Comparison of ENCODE assay signal across 1 cellular context in the genomic region with DNA sequence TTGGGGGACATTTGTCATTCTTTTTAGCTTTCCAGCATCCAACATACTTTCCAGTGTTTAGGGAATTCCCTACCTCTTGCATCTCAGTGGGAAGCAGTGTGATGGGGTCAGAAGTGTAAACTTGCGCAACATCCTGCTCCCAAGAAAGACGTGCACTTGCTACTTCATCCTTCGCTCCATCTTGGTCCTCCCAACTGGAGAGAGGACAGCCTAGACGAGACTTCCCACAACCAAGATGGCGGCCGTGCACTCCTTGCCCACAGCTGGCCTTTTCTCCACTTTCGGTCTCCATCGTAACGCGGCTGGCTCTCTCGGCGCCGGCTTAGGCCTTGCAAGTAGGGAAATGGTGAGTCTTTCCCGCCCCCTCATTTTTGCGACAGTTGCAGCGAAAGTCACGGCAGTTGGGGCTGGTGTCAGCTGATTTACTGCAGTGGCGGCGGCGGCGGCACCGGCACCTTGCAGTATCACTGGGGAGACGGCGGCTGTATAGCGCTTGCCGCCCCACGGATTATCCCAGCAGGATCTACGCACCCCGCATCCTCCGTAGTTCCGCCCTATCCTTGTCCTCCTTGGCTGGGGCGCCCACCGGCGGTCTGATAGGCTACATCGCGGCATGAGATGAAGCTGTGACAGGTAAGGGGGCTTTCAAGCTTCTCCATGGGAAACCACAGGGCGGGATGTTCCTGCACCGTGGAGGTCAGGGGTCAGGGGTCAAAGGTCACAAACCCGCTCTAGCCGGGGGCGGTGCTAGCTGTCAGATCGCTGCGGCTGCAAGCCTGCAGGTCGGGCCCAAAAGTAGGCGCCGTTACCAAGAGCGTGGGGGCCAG.
TF ChIP-seq lines count a peak whose summit lies in the region.

A gene (plus strand): TSS at position 416 of the 827 bp plus-strand sequence. CDS start 21,157 bp downstream, outside the sequence.

TF ChIP-seq in HepG2, 621 proteins besides CTCF, POLR2A, EP300 and RAD21 (continued from another document and continues in another):
- TF ChIP-seq, protein P1, sequence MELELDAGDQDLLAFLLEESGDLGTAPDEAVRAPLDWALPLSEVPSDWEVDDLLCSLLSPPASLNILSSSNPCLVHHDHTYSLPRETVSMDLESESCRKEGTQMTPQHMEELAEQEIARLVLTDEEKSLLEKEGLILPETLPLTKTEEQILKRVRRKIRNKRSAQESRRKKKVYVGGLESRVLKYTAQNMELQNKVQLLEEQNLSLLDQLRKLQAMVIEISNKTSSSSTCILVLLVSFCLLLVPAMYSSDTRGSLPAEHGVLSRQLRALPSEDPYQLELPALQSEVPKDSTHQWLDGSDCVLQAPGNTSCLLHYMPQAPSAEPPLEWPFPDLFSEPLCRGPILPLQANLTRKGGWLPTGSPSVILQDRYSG (CRISPR knock-in tag; IDR thresholded peaks at IDR 0.05): no peak
- TF ChIP-seq POLR2G (IDR thresholded peaks at IDR 0.05; ENCODE audit: low read depth, low read length) (peak; percentile 76), CBX2 (IDR thresholded peaks at IDR 0.05; ENCODE audit: low read depth, low read length) (no peak), CBX2 (CRISPR knock-in tag; IDR thresholded peaks at IDR 0.05; ENCODE audit: low read depth) (no peak), DMAP1 (CRISPR knock-in tag; IDR thresholded peaks at IDR 0.05) (peak; percentile 53; the same call in 1 of the 2 replicates), CC2D1A (CRISPR knock-in tag; IDR thresholded peaks at IDR 0.05) (no peak), YY1 (IDR thresholded peaks at IDR 0.05; ENCODE audit: insufficient read depth, insufficient replicate concordance, low read depth, low read length) (peak; percentile 98), ZNF17 (CRISPR knock-in tag; IDR thresholded peaks at IDR 0.05) (no peak), ASH2L (IDR thresholded peaks at IDR 0.05; ENCODE audit: insufficient read length, low read depth, low read length) (peak; percentile 94), FOXA1 (IDR thresholded peaks at IDR 0.05) (no peak), FOXA1 (CRISPR knock-in tag; IDR thresholded peaks at IDR 0.05) (no peak), CREB1 (IDR thresholded peaks at IDR 0.05) (no peak), CREB1 (CRISPR knock-in tag; IDR thresholded peaks at IDR 0.05) (peak; percentile 90), RBFOX2 (IDR thresholded peaks at IDR 0.05; ENCODE audit: low read depth, low read length) (peak; percentile 57; the same call in 1 of the 2 replicates), ZNF547 (CRISPR knock-in tag; IDR thresholded peaks at IDR 0.05) (no peak), EZH2 (conservative IDR thresholded peaks at IDR 0.05; ENCODE audit: low read depth, low read length) (no peak), BHLHE40 (IDR thresholded peaks at IDR 0.05; ENCODE audit: low read length) (no peak), THYN1 (CRISPR knock-in tag; IDR thresholded peaks at IDR 0.05; ENCODE audit: borderline replicate concordance, low read depth) (no peak), ZBTB3 (CRISPR knock-in tag; IDR thresholded peaks at IDR 0.05; ENCODE audit: borderline replicate concordance, low read depth) (0 out of 2 replicates have a peak, but pooled peaks have one; percentile 77), NFKB2 (CRISPR knock-in tag; IDR thresholded peaks at IDR 0.05; ENCODE audit: borderline replicate concordance) (peak; percentile 74; the same call in 1 of the 2 replicates), SETDB1 (CRISPR knock-in tag; IDR thresholded peaks at IDR 0.05; ENCODE audit: borderline replicate concordance) (no peak), HNRNPLL (IDR thresholded peaks at IDR 0.05; ENCODE audit: low read depth, low read length, poor library complexity, severe bottlenecking) (peak; percentile 94), ZNF607 (CRISPR knock-in tag; IDR thresholded peaks at IDR 0.05; ENCODE audit: borderline replicate concordance) (peak; percentile 43; the same call in 1 of the 2 replicates), MIER3 (CRISPR knock-in tag; IDR thresholded peaks at IDR 0.05; ENCODE audit: borderline replicate concordance) (0 out of 2 replicates have a peak, but pooled peaks have one; percentile 71), ZNF589 (CRISPR knock-in tag; conservative IDR thresholded peaks at IDR 0.05) (peak; percentile 55; the same call in 1 of the 2 replicates), ZZZ3 (CRISPR knock-in tag; IDR thresholded peaks at IDR 0.05; ENCODE audit: borderline replicate concordance) (no peak; the same call in 1 of the 2 replicates), TOPORS (CRISPR knock-in tag; IDR thresholded peaks at IDR 0.05) (no peak), WIZ (CRISPR knock-in tag; IDR thresholded peaks at IDR 0.05) (no peak), SOX13 (IDR thresholded peaks at IDR 0.05) (no peak), SOX13 (CRISPR knock-in tag; conservative IDR thresholded peaks at IDR 0.05 in 1 of 2, IDR thresholded peaks at IDR 0.05 in 1 of 2) (peak in 1 of 2 experiments; percentile 22; a peak in 1 of 4 replicates), SAFB2 (CRISPR knock-in tag; IDR thresholded peaks at IDR 0.05; ENCODE audit: borderline replicate concordance, low read depth) (no peak), JARID2 (CRISPR knock-in tag; IDR thresholded peaks at IDR 0.05; ENCODE audit: insufficient replicate concordance) (peak; percentile 68)
- TF ChIP-seq, protein P2, sequence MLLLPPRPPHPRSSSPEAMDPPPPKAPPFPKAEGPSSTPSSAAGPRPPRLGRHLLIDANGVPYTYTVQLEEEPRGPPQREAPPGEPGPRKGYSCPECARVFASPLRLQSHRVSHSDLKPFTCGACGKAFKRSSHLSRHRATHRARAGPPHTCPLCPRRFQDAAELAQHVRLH (CRISPR knock-in tag; IDR thresholded peaks at IDR 0.05; ENCODE audit: borderline replicate concordance, low read depth): 0 out of 2 replicates have a peak, but pooled peaks have one; percentile 77
- TF ChIP-seq, protein P3, sequence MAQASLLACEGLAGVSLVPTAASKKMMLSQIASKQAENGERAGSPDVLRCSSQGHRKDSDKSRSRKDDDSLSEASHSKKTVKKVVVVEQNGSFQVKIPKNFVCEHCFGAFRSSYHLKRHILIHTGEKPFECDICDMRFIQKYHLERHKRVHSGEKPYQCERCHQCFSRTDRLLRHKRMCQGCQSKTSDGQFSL (CRISPR knock-in tag; IDR thresholded peaks at IDR 0.05): no peak
- TF ChIP-seq, protein P4, sequence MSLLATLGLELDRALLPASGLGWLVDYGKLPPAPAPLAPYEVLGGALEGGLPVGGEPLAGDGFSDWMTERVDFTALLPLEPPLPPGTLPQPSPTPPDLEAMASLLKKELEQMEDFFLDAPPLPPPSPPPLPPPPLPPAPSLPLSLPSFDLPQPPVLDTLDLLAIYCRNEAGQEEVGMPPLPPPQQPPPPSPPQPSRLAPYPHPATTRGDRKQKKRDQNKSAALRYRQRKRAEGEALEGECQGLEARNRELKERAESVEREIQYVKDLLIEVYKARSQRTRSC (CRISPR knock-in tag; IDR thresholded peaks at IDR 0.05; ENCODE audit: low read depth): no peak
- TF ChIP-seq, protein P5, sequence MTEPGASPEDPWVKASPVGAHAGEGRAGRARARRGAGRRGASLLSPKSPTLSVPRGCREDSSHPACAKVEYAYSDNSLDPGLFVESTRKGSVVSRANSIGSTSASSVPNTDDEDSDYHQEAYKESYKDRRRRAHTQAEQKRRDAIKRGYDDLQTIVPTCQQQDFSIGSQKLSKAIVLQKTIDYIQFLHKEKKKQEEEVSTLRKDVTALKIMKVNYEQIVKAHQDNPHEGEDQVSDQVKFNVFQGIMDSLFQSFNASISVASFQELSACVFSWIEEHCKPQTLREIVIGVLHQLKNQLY (CRISPR knock-in tag; IDR thresholded peaks at IDR 0.05): no peak
- TF ChIP-seq, protein P6, sequence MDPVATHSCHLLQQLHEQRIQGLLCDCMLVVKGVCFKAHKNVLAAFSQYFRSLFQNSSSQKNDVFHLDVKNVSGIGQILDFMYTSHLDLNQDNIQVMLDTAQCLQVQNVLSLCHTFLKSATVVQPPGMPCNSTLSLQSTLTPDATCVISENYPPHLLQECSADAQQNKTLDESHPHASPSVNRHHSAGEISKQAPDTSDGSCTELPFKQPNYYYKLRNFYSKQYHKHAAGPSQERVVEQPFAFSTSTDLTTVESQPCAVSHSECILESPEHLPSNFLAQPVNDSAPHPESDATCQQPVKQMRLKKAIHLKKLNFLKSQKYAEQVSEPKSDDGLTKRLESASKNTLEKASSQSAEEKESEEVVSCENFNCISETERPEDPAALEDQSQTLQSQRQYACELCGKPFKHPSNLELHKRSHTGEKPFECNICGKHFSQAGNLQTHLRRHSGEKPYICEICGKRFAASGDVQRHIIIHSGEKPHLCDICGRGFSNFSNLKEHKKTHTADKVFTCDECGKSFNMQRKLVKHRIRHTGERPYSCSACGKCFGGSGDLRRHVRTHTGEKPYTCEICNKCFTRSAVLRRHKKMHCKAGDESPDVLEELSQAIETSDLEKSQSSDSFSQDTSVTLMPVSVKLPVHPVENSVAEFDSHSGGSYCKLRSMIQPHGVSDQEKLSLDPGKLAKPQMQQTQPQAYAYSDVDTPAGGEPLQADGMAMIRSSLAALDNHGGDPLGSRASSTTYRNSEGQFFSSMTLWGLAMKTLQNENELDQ (CRISPR knock-in tag; IDR thresholded peaks at IDR 0.05; ENCODE audit: borderline replicate concordance): no peak
- TF ChIP-seq, protein P7, sequence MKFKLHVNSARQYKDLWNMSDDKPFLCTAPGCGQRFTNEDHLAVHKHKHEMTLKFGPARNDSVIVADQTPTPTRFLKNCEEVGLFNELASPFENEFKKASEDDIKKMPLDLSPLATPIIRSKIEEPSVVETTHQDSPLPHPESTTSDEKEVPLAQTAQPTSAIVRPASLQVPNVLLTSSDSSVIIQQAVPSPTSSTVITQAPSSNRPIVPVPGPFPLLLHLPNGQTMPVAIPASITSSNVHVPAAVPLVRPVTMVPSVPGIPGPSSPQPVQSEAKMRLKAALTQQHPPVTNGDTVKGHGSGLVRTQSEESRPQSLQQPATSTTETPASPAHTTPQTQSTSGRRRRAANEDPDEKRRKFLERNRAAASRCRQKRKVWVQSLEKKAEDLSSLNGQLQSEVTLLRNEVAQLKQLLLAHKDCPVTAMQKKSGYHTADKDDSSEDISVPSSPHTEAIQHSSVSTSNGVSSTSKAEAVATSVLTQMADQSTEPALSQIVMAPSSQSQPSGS (CRISPR knock-in tag; IDR thresholded peaks at IDR 0.05): peak; percentile 74
- TF ChIP-seq, protein P8, sequence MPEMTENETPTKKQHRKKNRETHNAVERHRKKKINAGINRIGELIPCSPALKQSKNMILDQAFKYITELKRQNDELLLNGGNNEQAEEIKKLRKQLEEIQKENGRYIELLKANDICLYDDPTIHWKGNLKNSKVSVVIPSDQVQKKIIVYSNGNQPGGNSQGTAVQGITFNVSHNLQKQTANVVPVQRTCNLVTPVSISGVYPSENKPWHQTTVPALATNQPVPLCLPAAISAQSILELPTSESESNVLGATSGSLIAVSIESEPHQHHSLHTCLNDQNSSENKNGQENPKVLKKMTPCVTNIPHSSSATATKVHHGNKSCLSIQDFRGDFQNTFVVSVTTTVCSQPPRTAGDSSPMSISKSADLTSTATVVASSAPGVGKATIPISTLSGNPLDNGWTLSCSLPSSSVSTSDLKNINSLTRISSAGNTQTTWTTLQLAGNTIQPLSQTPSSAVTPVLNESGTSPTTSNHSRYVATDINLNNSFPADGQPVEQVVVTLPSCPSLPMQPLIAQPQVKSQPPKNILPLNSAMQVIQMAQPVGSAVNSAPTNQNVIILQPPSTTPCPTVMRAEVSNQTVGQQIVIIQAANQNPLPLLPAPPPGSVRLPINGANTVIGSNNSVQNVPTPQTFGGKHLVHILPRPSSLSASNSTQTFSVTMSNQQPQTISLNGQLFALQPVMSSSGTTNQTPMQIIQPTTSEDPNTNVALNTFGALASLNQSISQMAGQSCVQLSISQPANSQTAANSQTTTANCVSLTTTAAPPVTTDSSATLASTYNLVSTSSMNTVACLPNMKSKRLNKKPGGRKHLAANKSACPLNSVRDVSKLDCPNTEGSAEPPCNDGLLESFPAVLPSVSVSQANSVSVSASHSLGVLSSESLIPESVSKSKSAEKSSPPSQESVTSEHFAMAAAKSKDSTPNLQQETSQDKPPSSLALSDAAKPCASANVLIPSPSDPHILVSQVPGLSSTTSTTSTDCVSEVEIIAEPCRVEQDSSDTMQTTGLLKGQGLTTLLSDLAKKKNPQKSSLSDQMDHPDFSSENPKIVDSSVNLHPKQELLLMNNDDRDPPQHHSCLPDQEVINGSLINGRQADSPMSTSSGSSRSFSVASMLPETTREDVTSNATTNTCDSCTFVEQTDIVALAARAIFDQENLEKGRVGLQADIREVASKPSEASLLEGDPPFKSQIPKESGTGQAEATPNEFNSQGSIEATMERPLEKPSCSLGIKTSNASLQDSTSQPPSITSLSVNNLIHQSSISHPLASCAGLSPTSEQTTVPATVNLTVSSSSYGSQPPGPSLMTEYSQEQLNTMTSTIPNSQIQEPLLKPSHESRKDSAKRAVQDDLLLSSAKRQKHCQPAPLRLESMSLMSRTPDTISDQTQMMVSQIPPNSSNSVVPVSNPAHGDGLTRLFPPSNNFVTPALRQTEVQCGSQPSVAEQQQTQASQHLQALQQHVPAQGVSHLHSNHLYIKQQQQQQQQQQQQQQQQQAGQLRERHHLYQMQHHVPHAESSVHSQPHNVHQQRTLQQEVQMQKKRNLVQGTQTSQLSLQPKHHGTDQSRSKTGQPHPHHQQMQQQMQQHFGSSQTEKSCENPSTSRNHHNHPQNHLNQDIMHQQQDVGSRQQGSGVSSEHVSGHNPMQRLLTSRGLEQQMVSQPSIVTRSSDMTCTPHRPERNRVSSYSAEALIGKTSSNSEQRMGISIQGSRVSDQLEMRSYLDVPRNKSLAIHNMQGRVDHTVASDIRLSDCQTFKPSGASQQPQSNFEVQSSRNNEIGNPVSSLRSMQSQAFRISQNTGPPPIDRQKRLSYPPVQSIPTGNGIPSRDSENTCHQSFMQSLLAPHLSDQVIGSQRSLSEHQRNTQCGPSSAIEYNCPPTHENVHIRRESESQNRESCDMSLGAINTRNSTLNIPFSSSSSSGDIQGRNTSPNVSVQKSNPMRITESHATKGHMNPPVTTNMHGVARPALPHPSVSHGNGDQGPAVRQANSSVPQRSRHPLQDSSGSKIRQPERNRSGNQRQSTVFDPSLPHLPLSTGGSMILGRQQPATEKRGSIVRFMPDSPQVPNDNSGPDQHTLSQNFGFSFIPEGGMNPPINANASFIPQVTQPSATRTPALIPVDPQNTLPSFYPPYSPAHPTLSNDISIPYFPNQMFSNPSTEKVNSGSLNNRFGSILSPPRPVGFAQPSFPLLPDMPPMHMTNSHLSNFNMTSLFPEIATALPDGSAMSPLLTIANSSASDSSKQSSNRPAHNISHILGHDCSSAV (CRISPR knock-in tag; IDR thresholded peaks at IDR 0.05; ENCODE audit: borderline replicate concordance): no peak
- TF ChIP-seq, protein P9, sequence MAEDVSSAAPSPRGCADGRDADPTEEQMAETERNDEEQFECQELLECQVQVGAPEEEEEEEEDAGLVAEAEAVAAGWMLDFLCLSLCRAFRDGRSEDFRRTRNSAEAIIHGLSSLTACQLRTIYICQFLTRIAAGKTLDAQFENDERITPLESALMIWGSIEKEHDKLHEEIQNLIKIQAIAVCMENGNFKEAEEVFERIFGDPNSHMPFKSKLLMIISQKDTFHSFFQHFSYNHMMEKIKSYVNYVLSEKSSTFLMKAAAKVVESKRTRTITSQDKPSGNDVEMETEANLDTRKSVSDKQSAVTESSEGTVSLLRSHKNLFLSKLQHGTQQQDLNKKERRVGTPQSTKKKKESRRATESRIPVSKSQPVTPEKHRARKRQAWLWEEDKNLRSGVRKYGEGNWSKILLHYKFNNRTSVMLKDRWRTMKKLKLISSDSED (CRISPR knock-in tag; IDR thresholded peaks at IDR 0.05): no peak
- TF ChIP-seq, protein P10, sequence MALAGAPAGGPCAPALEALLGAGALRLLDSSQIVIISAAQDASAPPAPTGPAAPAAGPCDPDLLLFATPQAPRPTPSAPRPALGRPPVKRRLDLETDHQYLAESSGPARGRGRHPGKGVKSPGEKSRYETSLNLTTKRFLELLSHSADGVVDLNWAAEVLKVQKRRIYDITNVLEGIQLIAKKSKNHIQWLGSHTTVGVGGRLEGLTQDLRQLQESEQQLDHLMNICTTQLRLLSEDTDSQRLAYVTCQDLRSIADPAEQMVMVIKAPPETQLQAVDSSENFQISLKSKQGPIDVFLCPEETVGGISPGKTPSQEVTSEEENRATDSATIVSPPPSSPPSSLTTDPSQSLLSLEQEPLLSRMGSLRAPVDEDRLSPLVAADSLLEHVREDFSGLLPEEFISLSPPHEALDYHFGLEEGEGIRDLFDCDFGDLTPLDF (CRISPR knock-in tag; IDR thresholded peaks at IDR 0.05): peak; percentile 78
